9 cellular contexts compared by ENCODE assay signal in genomic region chr6:157240059-157240959, GRCh38.
DNase-seq lines count a peak whose midpoint lies in the region; ATAC-seq and TF ChIP-seq lines count a peak whose summit lies in the region.
"Had no signal": no experiment of that assay in that cellular context is flagged by ENCODE, and none has a peak within 500 bp of the region (broad histone marks: within the 10 kb centered on the region; RNA-seq: fewer than 3 reads in every experiment).

No MANE protein-coding gene starts in this region.

- TF ChIP-seq CTCF in MM.1S (IDR thresholded peaks at IDR 0.05; ENCODE audit: low read length) (no peak), astrocyte of the spinal cord (IDR thresholded peaks at IDR 0.05; ENCODE audit: low read depth, low read length) (no peak), GM13977 (IDR thresholded peaks at IDR 0.05; ENCODE audit: extremely low read depth, insufficient read depth, missing control alignments) (no peak)

- peaks cover 6% of the 10 kb centered on the region; the same call in 1 of the 2 replicates for H3K4me1 ChIP-seq in MM.1S (ENCODE audit: low read length)

- ATAC-seq in HG03025 (IDR thresholded peaks at IDR 0.05; ENCODE audit: low FRiP score, unreplicated experiment) (no peak), HG03520 (IDR thresholded peaks at IDR 0.05; ENCODE audit: unreplicated experiment) (no peak), HG03521 (IDR thresholded peaks at IDR 0.05; ENCODE audit: unreplicated experiment) (no peak)

- H4K20me1 ChIP-seq in MM.1S (ENCODE audit: insufficient read depth, low read length): no peaks in the 10 kb centered on the region

- in situ Hi-C loops in astrocyte of the spinal cord (cut with HindIII; ENCODE audit: low sequenced_read_pairs): no loop called here
- in situ Hi-C loops in GM13977 (cut with MboI; ENCODE audit: low pct_unique_long_range_greater_than_20kb, low sequenced_read_pairs, unreplicated experiment): no loop called here

- no peaks in the 10 kb centered on the region for H3K36me3 ChIP-seq in MM.1S (replicated peaks; ENCODE audit: insufficient read depth, low read length)

- H3K27me3 ChIP-seq in MM.1S (replicated peaks; ENCODE audit: insufficient read depth, low read length): no peaks in the 10 kb centered on the region

- H3K4me3 ChIP-seq in MM.1S (ENCODE audit: low read length) (peak overlapping the region; percentile 72), astrocyte of the spinal cord (ENCODE audit: low read depth, low read length) (no peak overlapping the region)

- peak overlapping the region; percentile 70 for H2AFZ ChIP-seq in MM.1S (ENCODE audit: low read length)

- peak overlapping the region; percentile 69; the same call in 1 of the 2 replicates for H3K4me2 ChIP-seq in MM.1S (ENCODE audit: low read depth, low read length)

- no peaks in the 10 kb centered on the region for H3K9me3 ChIP-seq in MM.1S (replicated peaks; ENCODE audit: insufficient read depth, low read length)

- peak; percentile 11 for DNase-seq in COR-L47 (lab: John Stamatoyannopoulos, UW)
- DNase-seq in MM.1S: peak; percentile 51
- peak; percentile 34 for DNase-seq in astrocyte of the spinal cord (ENCODE audit: low read depth, low spot score)
- peak; percentile 13 for DNase-seq in midbrain (lab: John Stamatoyannopoulos, UW)
- DNase-seq in GM13977 (ENCODE audit: low spot score): no peak

- H3F3A ChIP-seq in MM.1S (ENCODE audit: insufficient read depth, low read length): no peaks in the 10 kb centered on the region

- H3K79me2 ChIP-seq in MM.1S (ENCODE audit: low read length): no peaks in the 10 kb centered on the region

- peak overlapping the region; percentile 48; the same call in 1 of the 2 replicates for H3K9ac ChIP-seq in MM.1S (ENCODE audit: low read length)

- no peaks in the 10 kb centered on the region for H3K9me2 ChIP-seq in MM.1S (replicated peaks; ENCODE audit: insufficient read depth, low read length)

- H3K27ac ChIP-seq in MM.1S (ENCODE audit: low read length): no peak overlapping the region; the same call in 1 of the 2 replicates
- H3K27ac ChIP-seq: HL-60 had no signal
